In genomic region chr5:118687671-118688621, GRCh38 we compare ENCODE assay signal across 1 cellular context.
TF ChIP-seq lines count a peak whose summit lies in the region.

No MANE protein-coding gene starts in this region.

TF ChIP-seq in GM12878, 131 proteins besides CTCF, POLR2A, EP300 and RAD21 (continued from another document):
- TF ChIP-seq PML (IDR thresholded peaks at IDR 0.05; ENCODE audit: low read length) (no peak), BRCA1 (IDR thresholded peaks at IDR 0.05; ENCODE audit: low read depth, low read length) (no peak), SMARCA5 (IDR thresholded peaks at IDR 0.05) (no peak), NFIC (IDR thresholded peaks at IDR 0.05; ENCODE audit: low read depth, low read length) (peak; percentile 17; the same call in 1 of the 2 replicates), IKZF1 (conservative IDR thresholded peaks at IDR 0.05) (no peak), TCF7 (IDR thresholded peaks at IDR 0.05; ENCODE audit: borderline replicate concordance) (0 out of 2 replicates have a peak, but pooled peaks have one; percentile 15), RUNX3 (IDR thresholded peaks at IDR 0.05; ENCODE audit: low read length) (peak; percentile 34), POU2F2 (IDR thresholded peaks at IDR 0.05; ENCODE audit: borderline replicate concordance, low read depth, low read length) (peak; percentile 46; the same call in 1 of the 3 replicates), HDAC6 (IDR thresholded peaks at IDR 0.05; ENCODE audit: unreplicated experiment) (no peak)
